In the genomic region with DNA sequence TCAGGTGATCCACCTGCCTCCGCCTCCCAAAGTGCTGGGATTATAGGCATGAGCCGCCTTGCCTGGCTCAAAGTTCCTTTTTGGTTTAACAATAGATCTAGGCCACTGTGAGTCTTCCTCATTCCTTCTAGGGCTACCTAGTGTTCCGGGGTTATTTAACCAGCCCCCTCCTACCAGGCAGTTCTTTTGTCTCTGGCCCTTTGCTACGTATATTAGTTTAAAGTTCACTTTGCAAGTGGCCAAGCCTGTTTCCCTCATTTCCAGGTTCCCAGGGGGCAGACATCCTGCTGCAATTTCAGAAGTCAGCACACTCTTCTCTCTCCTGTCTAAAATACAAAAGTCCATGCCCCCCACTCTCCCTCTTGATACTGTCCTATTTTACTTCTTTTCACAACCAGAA, we compare ENCODE assay signal across 4 cellular contexts. TPM values are rescaled to one million over a fixed set of nuclear protein-coding genes. Genes with fewer than 3 reads are reported as not detected.
"Had no signal": no experiment of that assay in that cellular context is flagged by ENCODE, and none has a peak within 500 bp of the region (broad histone marks: within the 10 kb centered on the region; RNA-seq: fewer than 3 reads in every experiment).

No MANE protein-coding gene starts in this region.

RNA-seq across cellular contexts. Expression of a gene that starts 49.0 kb away (rescaled TPM):
- total RNA-seq: naive thymus-derived CD8-positive, alpha-beta T cell; vagina had no signal

RNA-seq across cellular contexts. Expression of a gene that starts 51.8 kb away (rescaled TPM):
- total RNA-seq: pulmonary artery endothelial cell, smooth muscle cell had no signal
- polyA plus RNA-seq: naive thymus-derived CD8-positive, alpha-beta T cell; smooth muscle cell had no signal
